In genomic region chr13:112931028-112931934, GRCh38 we compare ENCODE assay signal across 1 cellular context.
TF ChIP-seq lines count a peak whose summit lies in the region.

No MANE protein-coding gene starts in this region.

TF ChIP-seq in HepG2, 621 proteins besides CTCF, POLR2A, EP300 and RAD21 (continued from another document and continues in another):
- TF ChIP-seq SRSF4 (IDR thresholded peaks at IDR 0.05; ENCODE audit: low read depth, low read length, poor library complexity, severe bottlenecking) (no peak), ATAD3A (CRISPR knock-in tag; IDR thresholded peaks at IDR 0.05) (no peak), DDIT3 (CRISPR knock-in tag; IDR thresholded peaks at IDR 0.05) (no peak), ZKSCAN8 (CRISPR knock-in tag; IDR thresholded peaks at IDR 0.05; ENCODE audit: borderline replicate concordance) (no peak), ZNF331 (CRISPR knock-in tag; IDR thresholded peaks at IDR 0.05) (peak; percentile 51; the same call in 1 of the 2 replicates), ZNF761 (CRISPR knock-in tag; conservative IDR thresholded peaks at IDR 0.05) (no peak), ZNF24 (IDR thresholded peaks at IDR 0.05) (no peak), ZNF75D (CRISPR knock-in tag; IDR thresholded peaks at IDR 0.05; ENCODE audit: borderline replicate concordance) (no peak), FLYWCH1 (CRISPR knock-in tag; IDR thresholded peaks at IDR 0.05) (no peak), SYNCRIP (IDR thresholded peaks at IDR 0.05; ENCODE audit: insufficient read depth, low read depth, low read length) (no peak), ZNF12 (CRISPR knock-in tag; IDR thresholded peaks at IDR 0.05) (no peak), HDAC2 (CRISPR knock-in tag; IDR thresholded peaks at IDR 0.05) (peak; percentile 19; the same call in 1 of the 2 replicates), HNRNPK (IDR thresholded peaks at IDR 0.05; ENCODE audit: low read depth, low read length, poor library complexity, severe bottlenecking) (no peak), SAP130 (CRISPR knock-in tag; IDR thresholded peaks at IDR 0.05; ENCODE audit: low read depth) (peak; percentile 76), ZNF572 (CRISPR knock-in tag; IDR thresholded peaks at IDR 0.05) (no peak), SRSF9 (IDR thresholded peaks at IDR 0.05; ENCODE audit: borderline replicate concordance, insufficient read depth, low read depth, low read length, poor library complexity, severe bottlenecking) (no peak), ZNF546 (CRISPR knock-in tag; conservative IDR thresholded peaks at IDR 0.05) (no peak), PRPF4 (IDR thresholded peaks at IDR 0.05; ENCODE audit: low read depth, low read length, poor library complexity, severe bottlenecking) (no peak), ZFP1 (CRISPR knock-in tag; IDR thresholded peaks at IDR 0.05) (no peak), BATF2 (CRISPR knock-in tag; IDR thresholded peaks at IDR 0.05) (no peak), ZNF160 (CRISPR knock-in tag; IDR thresholded peaks at IDR 0.05) (no peak), HNRNPLL (IDR thresholded peaks at IDR 0.05; ENCODE audit: low read depth, low read length, poor library complexity, severe bottlenecking) (no peak), ZNF432 (CRISPR knock-in tag; IDR thresholded peaks at IDR 0.05; ENCODE audit: borderline replicate concordance) (no peak), PRMT3 (CRISPR knock-in tag; IDR thresholded peaks at IDR 0.05; ENCODE audit: borderline replicate concordance, low read depth) (no peak), RAD51 (IDR thresholded peaks at IDR 0.05; ENCODE audit: borderline replicate concordance) (no peak), RFXANK (CRISPR knock-in tag; IDR thresholded peaks at IDR 0.05) (no peak), ZNF207 (IDR thresholded peaks at IDR 0.05; ENCODE audit: borderline replicate concordance) (no peak), SIN3B (IDR thresholded peaks at IDR 0.05; ENCODE audit: low read length) (no peak), MAZ (IDR thresholded peaks at IDR 0.05; ENCODE audit: borderline replicate concordance, low read depth, low read length) (no peak), MAZ (CRISPR knock-in tag; IDR thresholded peaks at IDR 0.05; ENCODE audit: low read depth) (0 out of 2 replicates have a peak, but pooled peaks have one; percentile 21), NR2F2 (IDR thresholded peaks at IDR 0.05; ENCODE audit: borderline replicate concordance, low read depth) (no peak), ZNF124 (CRISPR knock-in tag; IDR thresholded peaks at IDR 0.05) (no peak), ZNF512B (CRISPR knock-in tag; IDR thresholded peaks at IDR 0.05; ENCODE audit: borderline replicate concordance) (no peak), YEATS4 (CRISPR knock-in tag; IDR thresholded peaks at IDR 0.05; ENCODE audit: borderline replicate concordance) (no peak), HOXA5 (CRISPR knock-in tag; IDR thresholded peaks at IDR 0.05) (no peak), TAF1 (CRISPR knock-in tag; IDR thresholded peaks at IDR 0.05) (no peak), ZNF737 (CRISPR knock-in tag; IDR thresholded peaks at IDR 0.05; ENCODE audit: borderline replicate concordance) (no peak), HNF4A (CRISPR knock-in tag; IDR thresholded peaks at IDR 0.05) (peak; percentile 68), KMT2A (CRISPR knock-in tag; IDR thresholded peaks at IDR 0.05) (peak; percentile 70), SUZ12 (IDR thresholded peaks at IDR 0.05; ENCODE audit: low read depth, low read length) (no peak), MYC (CRISPR knock-in tag; IDR thresholded peaks at IDR 0.05; ENCODE audit: borderline replicate concordance) (no peak; the same call in 1 of the 2 replicates), CCDC6 (CRISPR knock-in tag; IDR thresholded peaks at IDR 0.05) (0 out of 2 replicates have a peak, but pooled peaks have one; percentile 18), TBX2 (CRISPR knock-in tag; IDR thresholded peaks at IDR 0.05; ENCODE audit: borderline replicate concordance) (peak; percentile 56; the same call in 1 of the 2 replicates), MIXL1 (CRISPR knock-in tag; IDR thresholded peaks at IDR 0.05) (no peak), ZNF101 (CRISPR knock-in tag; IDR thresholded peaks at IDR 0.05; ENCODE audit: borderline replicate concordance, low read depth) (no peak)
- TF ChIP-seq, protein P1, sequence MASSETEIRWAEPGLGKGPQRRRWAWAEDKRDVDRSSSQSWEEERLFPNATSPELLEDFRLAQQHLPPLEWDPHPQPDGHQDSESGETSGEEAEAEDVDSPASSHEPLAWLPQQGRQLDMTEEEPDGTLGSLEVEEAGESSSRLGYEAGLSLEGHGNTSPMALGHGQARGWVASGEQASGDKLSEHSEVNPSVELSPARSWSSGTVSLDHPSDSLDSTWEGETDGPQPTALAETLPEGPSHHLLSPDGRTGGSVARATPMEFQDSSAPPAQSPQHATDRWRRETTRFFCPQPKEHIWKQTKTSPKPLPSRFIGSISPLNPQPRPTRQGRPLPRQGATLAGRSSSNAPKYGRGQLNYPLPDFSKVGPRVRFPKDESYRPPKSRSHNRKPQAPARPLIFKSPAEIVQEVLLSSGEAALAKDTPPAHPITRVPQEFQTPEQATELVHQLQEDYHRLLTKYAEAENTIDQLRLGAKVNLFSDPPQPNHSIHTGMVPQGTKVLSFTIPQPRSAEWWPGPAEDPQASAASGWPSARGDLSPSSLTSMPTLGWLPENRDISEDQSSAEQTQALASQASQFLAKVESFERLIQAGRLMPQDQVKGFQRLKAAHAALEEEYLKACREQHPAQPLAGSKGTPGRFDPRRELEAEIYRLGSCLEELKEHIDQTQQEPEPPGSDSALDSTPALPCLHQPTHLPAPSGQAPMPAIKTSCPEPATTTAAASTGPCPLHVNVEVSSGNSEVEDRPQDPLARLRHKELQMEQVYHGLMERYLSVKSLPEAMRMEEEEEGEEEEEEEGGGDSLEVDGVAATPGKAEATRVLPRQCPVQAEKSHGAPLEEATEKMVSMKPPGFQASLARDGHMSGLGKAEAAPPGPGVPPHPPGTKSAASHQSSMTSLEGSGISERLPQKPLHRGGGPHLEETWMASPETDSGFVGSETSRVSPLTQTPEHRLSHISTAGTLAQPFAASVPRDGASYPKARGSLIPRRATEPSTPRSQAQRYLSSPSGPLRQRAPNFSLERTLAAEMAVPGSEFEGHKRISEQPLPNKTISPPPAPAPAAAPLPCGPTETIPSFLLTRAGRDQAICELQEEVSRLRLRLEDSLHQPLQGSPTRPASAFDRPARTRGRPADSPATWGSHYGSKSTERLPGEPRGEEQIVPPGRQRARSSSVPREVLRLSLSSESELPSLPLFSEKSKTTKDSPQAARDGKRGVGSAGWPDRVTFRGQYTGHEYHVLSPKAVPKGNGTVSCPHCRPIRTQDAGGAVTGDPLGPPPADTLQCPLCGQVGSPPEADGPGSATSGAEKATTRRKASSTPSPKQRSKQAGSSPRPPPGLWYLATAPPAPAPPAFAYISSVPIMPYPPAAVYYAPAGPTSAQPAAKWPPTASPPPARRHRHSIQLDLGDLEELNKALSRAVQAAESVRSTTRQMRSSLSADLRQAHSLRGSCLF (CRISPR knock-in tag; IDR thresholded peaks at IDR 0.05; ENCODE audit: borderline replicate concordance): no peak
- TF ChIP-seq, protein P2, sequence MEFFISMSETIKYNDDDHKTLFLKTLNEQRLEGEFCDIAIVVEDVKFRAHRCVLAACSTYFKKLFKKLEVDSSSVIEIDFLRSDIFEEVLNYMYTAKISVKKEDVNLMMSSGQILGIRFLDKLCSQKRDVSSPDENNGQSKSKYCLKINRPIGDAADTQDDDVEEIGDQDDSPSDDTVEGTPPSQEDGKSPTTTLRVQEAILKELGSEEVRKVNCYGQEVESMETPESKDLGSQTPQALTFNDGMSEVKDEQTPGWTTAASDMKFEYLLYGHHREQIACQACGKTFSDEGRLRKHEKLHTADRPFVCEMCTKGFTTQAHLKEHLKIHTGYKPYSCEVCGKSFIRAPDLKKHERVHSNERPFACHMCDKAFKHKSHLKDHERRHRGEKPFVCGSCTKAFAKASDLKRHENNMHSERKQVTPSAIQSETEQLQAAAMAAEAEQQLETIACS (CRISPR knock-in tag; IDR thresholded peaks at IDR 0.05): no peak
- TF ChIP-seq, protein P3, sequence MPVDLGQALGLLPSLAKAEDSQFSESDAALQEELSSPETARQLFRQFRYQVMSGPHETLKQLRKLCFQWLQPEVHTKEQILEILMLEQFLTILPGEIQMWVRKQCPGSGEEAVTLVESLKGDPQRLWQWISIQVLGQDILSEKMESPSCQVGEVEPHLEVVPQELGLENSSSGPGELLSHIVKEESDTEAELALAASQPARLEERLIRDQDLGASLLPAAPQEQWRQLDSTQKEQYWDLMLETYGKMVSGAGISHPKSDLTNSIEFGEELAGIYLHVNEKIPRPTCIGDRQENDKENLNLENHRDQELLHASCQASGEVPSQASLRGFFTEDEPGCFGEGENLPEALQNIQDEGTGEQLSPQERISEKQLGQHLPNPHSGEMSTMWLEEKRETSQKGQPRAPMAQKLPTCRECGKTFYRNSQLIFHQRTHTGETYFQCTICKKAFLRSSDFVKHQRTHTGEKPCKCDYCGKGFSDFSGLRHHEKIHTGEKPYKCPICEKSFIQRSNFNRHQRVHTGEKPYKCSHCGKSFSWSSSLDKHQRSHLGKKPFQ (CRISPR knock-in tag; IDR thresholded peaks at IDR 0.05; ENCODE audit: insufficient replicate concordance): peak; percentile 8
- TF ChIP-seq, protein P4, sequence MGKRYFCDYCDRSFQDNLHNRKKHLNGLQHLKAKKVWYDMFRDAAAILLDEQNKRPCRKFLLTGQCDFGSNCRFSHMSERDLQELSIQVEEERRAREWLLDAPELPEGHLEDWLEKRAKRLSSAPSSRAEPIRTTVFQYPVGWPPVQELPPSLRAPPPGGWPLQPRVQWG (CRISPR knock-in tag; IDR thresholded peaks at IDR 0.05; ENCODE audit: borderline replicate concordance, low read depth): no peak
- TF ChIP-seq, protein P5, sequence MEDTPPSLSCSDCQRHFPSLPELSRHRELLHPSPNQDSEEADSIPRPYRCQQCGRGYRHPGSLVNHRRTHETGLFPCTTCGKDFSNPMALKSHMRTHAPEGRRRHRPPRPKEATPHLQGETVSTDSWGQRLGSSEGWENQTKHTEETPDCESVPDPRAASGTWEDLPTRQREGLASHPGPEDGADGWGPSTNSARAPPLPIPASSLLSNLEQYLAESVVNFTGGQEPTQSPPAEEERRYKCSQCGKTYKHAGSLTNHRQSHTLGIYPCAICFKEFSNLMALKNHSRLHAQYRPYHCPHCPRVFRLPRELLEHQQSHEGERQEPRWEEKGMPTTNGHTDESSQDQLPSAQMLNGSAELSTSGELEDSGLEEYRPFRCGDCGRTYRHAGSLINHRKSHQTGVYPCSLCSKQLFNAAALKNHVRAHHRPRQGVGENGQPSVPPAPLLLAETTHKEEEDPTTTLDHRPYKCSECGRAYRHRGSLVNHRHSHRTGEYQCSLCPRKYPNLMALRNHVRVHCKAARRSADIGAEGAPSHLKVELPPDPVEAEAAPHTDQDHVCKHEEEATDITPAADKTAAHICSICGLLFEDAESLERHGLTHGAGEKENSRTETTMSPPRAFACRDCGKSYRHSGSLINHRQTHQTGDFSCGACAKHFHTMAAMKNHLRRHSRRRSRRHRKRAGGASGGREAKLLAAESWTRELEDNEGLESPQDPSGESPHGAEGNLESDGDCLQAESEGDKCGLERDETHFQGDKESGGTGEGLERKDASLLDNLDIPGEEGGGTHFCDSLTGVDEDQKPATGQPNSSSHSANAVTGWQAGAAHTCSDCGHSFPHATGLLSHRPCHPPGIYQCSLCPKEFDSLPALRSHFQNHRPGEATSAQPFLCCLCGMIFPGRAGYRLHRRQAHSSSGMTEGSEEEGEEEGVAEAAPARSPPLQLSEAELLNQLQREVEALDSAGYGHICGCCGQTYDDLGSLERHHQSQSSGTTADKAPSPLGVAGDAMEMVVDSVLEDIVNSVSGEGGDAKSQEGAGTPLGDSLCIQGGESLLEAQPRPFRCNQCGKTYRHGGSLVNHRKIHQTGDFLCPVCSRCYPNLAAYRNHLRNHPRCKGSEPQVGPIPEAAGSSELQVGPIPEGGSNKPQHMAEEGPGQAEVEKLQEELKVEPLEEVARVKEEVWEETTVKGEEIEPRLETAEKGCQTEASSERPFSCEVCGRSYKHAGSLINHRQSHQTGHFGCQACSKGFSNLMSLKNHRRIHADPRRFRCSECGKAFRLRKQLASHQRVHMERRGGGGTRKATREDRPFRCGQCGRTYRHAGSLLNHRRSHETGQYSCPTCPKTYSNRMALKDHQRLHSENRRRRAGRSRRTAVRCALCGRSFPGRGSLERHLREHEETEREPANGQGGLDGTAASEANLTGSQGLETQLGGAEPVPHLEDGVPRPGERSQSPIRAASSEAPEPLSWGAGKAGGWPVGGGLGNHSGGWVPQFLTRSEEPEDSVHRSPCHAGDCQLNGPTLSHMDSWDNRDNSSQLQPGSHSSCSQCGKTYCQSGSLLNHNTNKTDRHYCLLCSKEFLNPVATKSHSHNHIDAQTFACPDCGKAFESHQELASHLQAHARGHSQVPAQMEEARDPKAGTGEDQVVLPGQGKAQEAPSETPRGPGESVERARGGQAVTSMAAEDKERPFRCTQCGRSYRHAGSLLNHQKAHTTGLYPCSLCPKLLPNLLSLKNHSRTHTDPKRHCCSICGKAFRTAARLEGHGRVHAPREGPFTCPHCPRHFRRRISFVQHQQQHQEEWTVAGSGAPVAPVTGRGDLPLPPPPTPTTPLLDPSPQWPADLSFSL (CRISPR knock-in tag; IDR thresholded peaks at IDR 0.05): no peak
- TF ChIP-seq, protein P6, sequence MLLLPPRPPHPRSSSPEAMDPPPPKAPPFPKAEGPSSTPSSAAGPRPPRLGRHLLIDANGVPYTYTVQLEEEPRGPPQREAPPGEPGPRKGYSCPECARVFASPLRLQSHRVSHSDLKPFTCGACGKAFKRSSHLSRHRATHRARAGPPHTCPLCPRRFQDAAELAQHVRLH (CRISPR knock-in tag; IDR thresholded peaks at IDR 0.05; ENCODE audit: borderline replicate concordance, low read depth): no peak
